Comparison of ENCODE assay signal across 8 cellular contexts in the genomic region with DNA sequence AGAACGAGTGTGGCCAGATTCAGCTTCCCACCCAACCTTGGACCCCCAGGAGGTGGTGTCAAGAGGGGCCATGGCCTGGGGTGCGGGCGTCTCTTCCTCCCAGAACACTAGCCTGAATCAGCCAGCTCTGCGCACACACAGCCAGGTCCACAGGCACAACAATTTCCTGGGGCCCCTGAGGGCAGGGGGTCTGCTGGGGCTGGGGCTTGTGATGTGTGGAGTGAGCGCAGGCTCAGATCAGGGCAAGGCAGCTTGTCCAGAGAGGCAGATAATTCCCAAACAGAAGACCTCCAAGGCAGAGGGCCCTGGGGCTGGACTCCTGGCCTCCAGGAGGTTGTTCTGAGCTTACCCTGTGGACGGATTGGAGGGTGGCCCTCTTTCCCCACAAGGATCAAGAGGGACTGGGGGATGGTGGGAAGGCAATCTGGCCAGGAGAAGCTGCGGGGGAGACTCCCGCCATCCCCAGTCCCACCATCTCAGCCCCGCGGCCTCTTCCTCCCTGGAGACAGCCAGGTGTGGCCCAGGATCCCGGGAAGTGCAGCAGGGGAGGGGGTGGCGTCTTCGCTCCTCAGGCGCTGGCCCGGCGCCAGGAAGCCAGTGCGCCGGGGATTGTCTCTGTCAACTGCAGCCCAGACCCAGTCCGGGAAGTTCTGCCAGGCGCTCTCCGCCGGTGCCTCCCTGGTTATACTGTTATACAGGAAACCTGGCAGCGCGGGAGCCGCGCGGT. TPM values are rescaled to one million over a fixed set of nuclear protein-coding genes. Genes with fewer than 3 reads are reported as not detected.
DNase-seq lines count a peak whose midpoint lies in the region; ATAC-seq and FAIRE-seq lines count a peak whose summit lies in the region.

No MANE protein-coding gene starts in this region.

- intact Hi-C loops in right cardiac atrium (cut with DNase I) = no loop called here

- no peaks in the 10 kb centered on the region for H3K27me3 ChIP-seq in right cardiac atrium (ENCODE audit: control insufficient read depth, insufficient read depth)

- DNase-seq in NCI-H82 (lab: John Stamatoyannopoulos, UW) (peak; percentile 74), NCI-H82 treated with DMSO at 0.1 percent for 48 hours (lab: John Stamatoyannopoulos, UW; ENCODE audit: unreplicated experiment) (no peak), T-helper 17 cell (no peak), right cardiac atrium (peak in 2 of 3 donors; percentile 69 to 74), GM19239 (ENCODE audit: insufficient read length, low spot score) (no peak)
- no peak for DNase-seq in stimulated activated naive CD8-positive, alpha-beta T cell treated with anti-CD3 and anti-CD28 coated beads, Interleukin-15, amount 100 ng/mL, for 72 hours

- peak overlapping the region; percentile 93 for H3K4me3 Mint-ChIP-seq in T-helper 17 cell
- H3K4me3 Mint-ChIP-seq in stimulated activated naive CD8-positive, alpha-beta T cell treated with anti-CD3 and anti-CD28 coated beads, Interleukin-15, amount 100 ng/mL, for 72 hours = peak overlapping the region; percentile 66 to 81

- H3K27me3 Mint-ChIP-seq in T-helper 17 cell = no peaks in the 10 kb centered on the region
- peaks cover 60% of the 10 kb centered on the region for H3K27me3 Mint-ChIP-seq in stimulated activated naive CD8-positive, alpha-beta T cell treated with anti-CD3 and anti-CD28 coated beads, Interleukin-15, amount 100 ng/mL, for 72 hours

- H3K4me1 ChIP-seq in right cardiac atrium (ENCODE audit: control insufficient read depth, insufficient read depth, low read length) = peaks cover 3% of the 10 kb centered on the region

- no peaks in the 10 kb centered on the region for H3K36me3 Mint-ChIP-seq in T-helper 17 cell (ENCODE audit: low read depth)

- peak overlapping the region; percentile 83 for H3K27ac Mint-ChIP-seq in T-helper 17 cell
- no peak overlapping the region for H3K27ac Mint-ChIP-seq in stimulated activated naive CD8-positive, alpha-beta T cell treated with anti-CD3 and anti-CD28 coated beads, Interleukin-15, amount 100 ng/mL, for 72 hours

- H3K27ac ChIP-seq in right cardiac atrium (ENCODE audit: low read length) = no peak overlapping the region

- H3K4me3 ChIP-seq in right cardiac atrium (ENCODE audit: low read length) = peak overlapping the region; percentile 38

- FAIRE-seq in GM19239 (lab: Jason Lieb, UNC) = no peak

- WGBS in right cardiac atrium = 15% methylated on average over 27 of the region's 27 CpGs

- no peaks in the 10 kb centered on the region for H3K9me3 Mint-ChIP-seq in stimulated activated naive CD8-positive, alpha-beta T cell treated with anti-CD3 and anti-CD28 coated beads, Interleukin-15, amount 100 ng/mL, for 72 hours

- no peaks in the 10 kb centered on the region for H3K9me3 ChIP-seq in T-helper 17 cell (ENCODE audit: control insufficient read depth, low read length, poor library complexity, severe bottlenecking)
- H3K9me3 ChIP-seq in right cardiac atrium (ENCODE audit: control insufficient read depth, low read length) = no peaks in the 10 kb centered on the region

- peaks cover 22% of the 10 kb centered on the region for H3K4me1 Mint-ChIP-seq in T-helper 17 cell
- peaks cover 46% of the 10 kb centered on the region for H3K4me1 Mint-ChIP-seq in stimulated activated naive CD8-positive, alpha-beta T cell treated with anti-CD3 and anti-CD28 coated beads, Interleukin-15, amount 100 ng/mL, for 72 hours

- ATAC-seq in T-helper 17 cell (no peak), right cardiac atrium (peak in 1 of 2 donors; percentile 9), GM19351 (IDR thresholded peaks at IDR 0.05; ENCODE audit: unreplicated experiment) (no peak), HG03571 (IDR thresholded peaks at IDR 0.05; ENCODE audit: unreplicated experiment) (no peak)
- no peak for ATAC-seq in stimulated activated naive CD8-positive, alpha-beta T cell treated with anti-CD3 and anti-CD28 coated beads, Interleukin-15, amount 100 ng/mL, for 72 hours

RNA-seq across cellular contexts. Expression of a gene that starts 52.0 kb away (rescaled TPM):
- 10 to 100 TPM; 57.7 to 58.5 TPM for total RNA-seq in T-helper 17 cell
- total RNA-seq in right cardiac atrium = 10 to 100 TPM; 73.9 to 98.3 (median 93.0) TPM
- 97.6 TPM for polyA plus RNA-seq in right cardiac atrium

Comparison
In these comparisons a context has a peak if more than half of its experiments do, and no peak if none do; other contexts are left out.
1. DNase-seq: peak in NCI-H82 (single experiment) and right cardiac atrium (2 of 3); none in NCI-H82 treated with DMSO at 0.1 percent for 48 hours (single experiment), T-helper 17 cell (0 of 3), stimulated activated naive CD8-positive, alpha-beta T cell treated with anti-CD3 and anti-CD28 coated beads, Interleukin-15, amount 100 ng/mL, for 72 hours (0 of 2) and GM19239 (single experiment).